Comparison of ENCODE assay signal across 8 cellular contexts in the genomic region with DNA sequence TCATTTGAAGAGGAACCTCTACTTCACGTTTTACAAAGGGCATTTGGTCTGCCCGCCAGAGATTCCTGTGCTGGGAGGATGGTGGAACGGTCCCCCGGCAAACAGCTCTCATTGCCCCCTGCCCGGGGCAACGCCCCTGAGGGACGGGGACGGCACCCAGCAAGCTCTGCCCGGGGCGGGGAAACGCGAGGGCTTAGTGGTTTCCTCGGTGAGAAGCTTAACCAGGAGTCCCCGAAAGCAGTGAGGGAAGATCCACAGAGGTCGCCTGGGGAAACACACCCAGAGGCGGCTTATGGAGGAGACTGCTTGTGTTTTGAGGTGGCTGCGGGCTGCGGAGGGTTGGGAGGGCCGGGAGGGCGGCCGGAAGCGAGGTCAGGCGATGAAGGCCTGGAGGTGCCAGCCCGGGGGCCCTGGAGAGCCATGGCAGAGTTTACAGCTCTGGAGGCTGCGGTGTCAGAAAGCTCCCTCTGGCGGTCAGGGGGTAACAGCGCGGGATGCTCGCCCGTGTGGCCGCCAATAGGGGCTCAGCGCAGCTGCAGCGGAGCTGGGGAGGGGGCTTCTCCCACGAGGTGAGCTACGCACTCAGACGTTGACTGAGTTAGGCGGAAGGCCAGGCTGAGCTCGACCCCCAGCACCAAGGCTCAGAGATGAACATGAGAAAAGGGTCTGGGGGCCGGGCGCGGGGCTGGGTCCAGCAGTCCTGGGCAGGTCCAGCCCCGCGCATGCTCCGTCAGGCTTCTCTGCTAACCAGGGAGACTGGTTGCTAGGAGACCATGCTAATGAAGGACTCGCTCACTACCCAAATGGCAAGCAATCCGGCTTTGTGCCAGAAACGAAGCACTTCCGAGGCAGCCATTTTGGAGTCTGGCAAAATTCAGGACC. TPM values are rescaled to one million over a fixed set of nuclear protein-coding genes. Genes with fewer than 3 reads are reported as not detected.
DNase-seq lines count a peak whose midpoint lies in the region; ATAC-seq and TF ChIP-seq lines count a peak whose summit lies in the region.

No MANE protein-coding gene starts in this region.

- CTCF ChIA-PET in naive thymus-derived CD4-positive, alpha-beta T cell (lab: Charles Lee), result interaction anchor here (0.6 to 2.2 kb wide), 10 partner anchors 11 to 1671 kb away, joined by 3 to 14 read pairs (median 6); a partner anchor contains a TSS

- POLR2A ChIA-PET in naive thymus-derived CD4-positive, alpha-beta T cell (lab: Charles Lee), result interaction anchor here (0.8 to 2.8 kb wide), 9 partner anchors 11 to 174 kb away, joined by 3 to 54 read pairs (median 8); a partner anchor contains a TSS

- peak; percentile 71 for ATAC-seq in GM23338
- peak; percentile 67 for ATAC-seq in naive thymus-derived CD4-positive, alpha-beta T cell
- peak; percentile 89 for ATAC-seq in stimulated activated memory B cell treated with anti-CD40 and anti-IgM and Interleukin-4, amounts not matched to agents 10 μg/mL and 1 μg/mL and 100 μg/mL, for 72 hours

- DNase-seq in ELF-1 (ENCODE audit: low read depth, low spot score) (peak; percentile 98), GM23338 (ENCODE audit: low spot score) (peak; percentile 99), Kasumi-1 (lab: John Stamatoyannopoulos, UW) (peak; percentile 98), RKO (ENCODE audit: low spot score) (peak; percentile 99), fibroblast of lung (ENCODE audit: low read depth in 2 of 2) (peak; percentile 100)
- peak; percentile 83 to 87 for DNase-seq in activated T-helper 1 cell treated with anti-CD3 and anti-CD28 coated beads, Interleukin-2, amount 50 U/mL, for 16 hours (ENCODE audit: low read depth in 1 of 2, low spot score in 1 of 2)
- DNase-seq in naive thymus-derived CD4-positive, alpha-beta T cell, result peak; percentile 88 to 99 (median 98)

- H3K4me2 ChIP-seq in GM23338, result peak overlapping the region; percentile 98
- H3K4me2 ChIP-seq in fibroblast of lung (ENCODE audit: extremely low read depth, insufficient read depth, low read length), result peak overlapping the region; percentile 83

- H3K36me3 ChIP-seq in GM23338 (ENCODE audit: insufficient read depth) (no peaks in the 10 kb centered on the region; the same call in 1 of the 2 replicates), fibroblast of lung (ENCODE audit: control insufficient read depth, insufficient read depth, low read length) (no peaks in the 10 kb centered on the region)
- H3K36me3 ChIP-seq in naive thymus-derived CD4-positive, alpha-beta T cell (ENCODE audit: control insufficient read depth in 2 of 3, insufficient read depth in 3 of 3, low read length in 3 of 3), result peaks cover 0 to 6% (median 0%) of the 10 kb centered on the region in 3 experiments

- peaks cover 19% of the 10 kb centered on the region for H3K36me3 Mint-ChIP-seq in GM23338 (ENCODE audit: low read depth)
- H3K36me3 Mint-ChIP-seq in naive thymus-derived CD4-positive, alpha-beta T cell, result peaks cover 0 to 12% (median 0%) of the 10 kb centered on the region in 5 donors
- H3K36me3 Mint-ChIP-seq in stimulated activated memory B cell treated with anti-CD40 and anti-IgM and Interleukin-4, amounts not matched to agents 10 μg/mL and 1 μg/mL and 100 μg/mL, for 72 hours, result peaks cover 14% of the 10 kb centered on the region

- 0 out of 2 replicates have a peak, but pooled peaks cover 14% of the 10 kb centered on the region for H3F3A ChIP-seq in GM23338 (replicated peaks; ENCODE audit: low read depth)

- H3K79me2 ChIP-seq in GM23338 (replicated peaks; ENCODE audit: insufficient read depth), result no peaks in the 10 kb centered on the region
- H3K79me2 ChIP-seq in fibroblast of lung (ENCODE audit: control insufficient read depth, insufficient read depth, low read length), result peaks cover 8% of the 10 kb centered on the region

- peak overlapping the region; percentile 91 for H2AFZ ChIP-seq in GM23338
- H2AFZ ChIP-seq in fibroblast of lung (ENCODE audit: low read length), result peak overlapping the region; percentile 94

- peak; percentile 79 to 85 for TF ChIP-seq CTCF in GM23338 (conservative IDR thresholded peaks at IDR 0.05; ENCODE audit: low read depth in 2 of 2)
- peak; percentile 83 to 89 for TF ChIP-seq CTCF in fibroblast of lung (conservative IDR thresholded peaks at IDR 0.05 in 1 of 2, IDR thresholded peaks at IDR 0.05 in 1 of 2; ENCODE audit: low read depth in 1 of 2, low read length in 2 of 2)

- peaks cover 15% of the 10 kb centered on the region for H3K9me3 Mint-ChIP-seq in GM23338
- H3K9me3 Mint-ChIP-seq in naive thymus-derived CD4-positive, alpha-beta T cell, result peaks cover 0 to 2% (median 0%) of the 10 kb centered on the region in 11 donors
- H3K9me3 Mint-ChIP-seq in stimulated activated memory B cell treated with anti-CD40 and anti-IgM and Interleukin-4, amounts not matched to agents 10 μg/mL and 1 μg/mL and 100 μg/mL, for 72 hours, result no peaks in the 10 kb centered on the region

- H3K27ac ChIP-seq in GM23338 (ENCODE audit: low read depth) (peak overlapping the region; percentile 93), fibroblast of lung (ENCODE audit: insufficient read depth, low read length) (peak overlapping the region; percentile 98)
- H3K27ac ChIP-seq in naive thymus-derived CD4-positive, alpha-beta T cell (ENCODE audit: low read depth, low read length), result peak overlapping the region; percentile 87

- H3K27ac Mint-ChIP-seq in GM23338, result peak overlapping the region; percentile 100
- peak overlapping the region; percentile 96 to 100 (median 99) for H3K27ac Mint-ChIP-seq in naive thymus-derived CD4-positive, alpha-beta T cell
- peak overlapping the region; percentile 97 for H3K27ac Mint-ChIP-seq in stimulated activated memory B cell treated with anti-CD40 and anti-IgM and Interleukin-4, amounts not matched to agents 10 μg/mL and 1 μg/mL and 100 μg/mL, for 72 hours

- H3K9me2 ChIP-seq in GM23338 (ENCODE audit: insufficient read depth), result no peaks in the 10 kb centered on the region

- H3K4me1 Mint-ChIP-seq in GM23338, result peaks cover 18% of the 10 kb centered on the region
- peaks cover 21 to 49% (median 46%) of the 10 kb centered on the region in 7 donors for H3K4me1 Mint-ChIP-seq in naive thymus-derived CD4-positive, alpha-beta T cell
- H3K4me1 Mint-ChIP-seq in stimulated activated memory B cell treated with anti-CD40 and anti-IgM and Interleukin-4, amounts not matched to agents 10 μg/mL and 1 μg/mL and 100 μg/mL, for 72 hours, result peaks cover 33% of the 10 kb centered on the region

- H3K9ac ChIP-seq in fibroblast of lung (ENCODE audit: insufficient read depth, low read length), result peak overlapping the region; percentile 98

- H3K4me1 ChIP-seq in GM23338 (ENCODE audit: insufficient read depth) (peaks cover 13% of the 10 kb centered on the region; the same call in 1 of the 2 replicates), fibroblast of lung (ENCODE audit: control insufficient read depth, extremely low read depth, insufficient read depth, low read length) (peaks cover 7% of the 10 kb centered on the region)
- peaks cover 29 to 40% of the 10 kb centered on the region in 2 donors for H3K4me1 ChIP-seq in naive thymus-derived CD4-positive, alpha-beta T cell (ENCODE audit: control insufficient read depth in 2 of 2, insufficient read depth in 2 of 2, low read length in 2 of 2)

- intact Hi-C loops in naive thymus-derived CD4-positive, alpha-beta T cell (cut with micrococcal nuclease), result loop anchor here (1.0 to 2.0 kb wide), 11 partner anchors 11 to 240 kb away; a partner anchor contains a TSS

- H3K27me3 Mint-ChIP-seq in GM23338 (ENCODE audit: insufficient read depth, low read depth, poor library complexity), result peaks cover 23% of the 10 kb centered on the region
- no peaks in the 10 kb centered on the region for H3K27me3 Mint-ChIP-seq in naive thymus-derived CD4-positive, alpha-beta T cell
- no peaks in the 10 kb centered on the region for H3K27me3 Mint-ChIP-seq in stimulated activated memory B cell treated with anti-CD40 and anti-IgM and Interleukin-4, amounts not matched to agents 10 μg/mL and 1 μg/mL and 100 μg/mL, for 72 hours

- no peaks in the 10 kb centered on the region for H3K9me3 ChIP-seq in fibroblast of lung (ENCODE audit: control insufficient read depth, insufficient read depth, low read depth, low read length)
- H3K9me3 ChIP-seq in naive thymus-derived CD4-positive, alpha-beta T cell (ENCODE audit: control insufficient read depth in 2 of 3, low read length in 3 of 3), result no peaks in the 10 kb centered on the region

- H3K4me3 ChIP-seq in GM23338, result peak overlapping the region; percentile 81
- peak overlapping the region; percentile 85 to 99 (median 92) for H3K4me3 ChIP-seq in fibroblast of lung (replicated peaks in 1 of 4; ENCODE audit: control extremely low read depth in 1 of 4, insufficient read depth in 1 of 4, low read depth in 3 of 4, low read length in 4 of 4)
- peak overlapping the region; percentile 100 for H3K4me3 ChIP-seq in naive thymus-derived CD4-positive, alpha-beta T cell (ENCODE audit: low read length)

- H4K20me1 ChIP-seq in GM23338 (replicated peaks; ENCODE audit: insufficient read depth), result no peaks in the 10 kb centered on the region
- no peaks in the 10 kb centered on the region for H4K20me1 ChIP-seq in fibroblast of lung (ENCODE audit: control insufficient read depth, extremely low read depth, insufficient read depth, low read length)

- peak overlapping the region; percentile 85 for H3K4me3 Mint-ChIP-seq in GM23338
- peak overlapping the region; percentile 89 to 100 (median 97) for H3K4me3 Mint-ChIP-seq in naive thymus-derived CD4-positive, alpha-beta T cell
- peak overlapping the region; percentile 94 for H3K4me3 Mint-ChIP-seq in stimulated activated memory B cell treated with anti-CD40 and anti-IgM and Interleukin-4, amounts not matched to agents 10 μg/mL and 1 μg/mL and 100 μg/mL, for 72 hours

- H3K27me3 ChIP-seq in GM23338 (ENCODE audit: insufficient read depth), result no peaks in the 10 kb centered on the region
- no peaks in the 10 kb centered on the region for H3K27me3 ChIP-seq in fibroblast of lung (ENCODE audit: control insufficient read depth, insufficient read depth, low read length)
- H3K27me3 ChIP-seq in naive thymus-derived CD4-positive, alpha-beta T cell (ENCODE audit: control insufficient read depth in 2 of 2, insufficient read depth in 2 of 2, low read length in 2 of 2), result no peaks in the 10 kb centered on the region

RNA-seq across cellular contexts. Expression of a gene that starts 0.7 kb away (rescaled TPM):
- 29.0 and 38.4 TPM in 2 replicates for total RNA-seq in GM23338 (2014; rRNA removed; shearing (Covaris generic))
- polyA plus RNA-seq in GM23338 (2016; fragmentation: Nextera tagmentation; extraction: Ambion mirVana) (11.9 and 14.9 TPM in 2 replicates), fibroblast of lung (1.7 and 2.0 TPM in 2 replicates)
- total RNA-seq in fibroblast of lung, result 30.1 and 36.0 TPM in 2 replicates
- polyA plus RNA-seq in fibroblast of lung (2012), result 6.9 and 11.7 TPM in 2 replicates
- polyA minus RNA-seq in fibroblast of lung (ENCODE audit: low replicate concordance), result 1.1 and 2.8 TPM in 2 replicates
- 10 to 100 TPM; 21.6 to 34.5 (median 22.7) TPM for total RNA-seq in naive thymus-derived CD4-positive, alpha-beta T cell
- polyA plus RNA-seq in naive thymus-derived CD4-positive, alpha-beta T cell, result 10 to 100 TPM; 24.2 to 36.4 TPM

RNA-seq across cellular contexts. Expression of a gene that starts 10.4 kb away (rescaled TPM):
- 1.0 and 2.5 TPM in 2 replicates for total RNA-seq in GM23338 (2014; rRNA removed; shearing (Covaris generic))
- polyA plus RNA-seq in GM23338 (2016; fragmentation: Nextera tagmentation; extraction: Ambion mirVana) (2.1 and 3.3 TPM in 2 replicates), fibroblast of lung (not detected in 2 replicates)
- total RNA-seq in fibroblast of lung, result 0.17 and 0.26 TPM in 2 replicates
- polyA plus RNA-seq in fibroblast of lung (2012), result 0.22 TPM in 1 of 2 replicates, not detected in the other
- not detected in 2 replicates for polyA minus RNA-seq in fibroblast of lung (ENCODE audit: low replicate concordance)
- 1 to 10 TPM in 2 of 5 experiments, under 1 TPM in 2, not detected in 1; 0.24 to 1.8 (median 0.83) TPM for total RNA-seq in naive thymus-derived CD4-positive, alpha-beta T cell
- under 1 TPM in 1 of 2 donors, not detected in 1; 0.12 TPM for polyA plus RNA-seq in naive thymus-derived CD4-positive, alpha-beta T cell

RNA-seq across cellular contexts. Expression of a gene that starts 24.9 kb away (rescaled TPM):
- 146 and 148 TPM in 2 replicates for total RNA-seq in GM23338 (2014; rRNA removed; shearing (Covaris generic))
- 114 and 118 TPM in 2 replicates for polyA plus RNA-seq in GM23338 (2016; fragmentation: Nextera tagmentation; extraction: Ambion mirVana)
- total RNA-seq in fibroblast of lung, result 65.0 and 72.5 TPM in 2 replicates
- polyA plus RNA-seq in fibroblast of lung, result 23.3 and 27.0 TPM in 2 replicates
- polyA plus RNA-seq in fibroblast of lung (2012), result 35.3 and 55.5 TPM in 2 replicates
- polyA minus RNA-seq in fibroblast of lung (ENCODE audit: low replicate concordance), result 55.3 and 76.4 TPM in 2 replicates
- total RNA-seq in naive thymus-derived CD4-positive, alpha-beta T cell, result 10 to 100 TPM; 39.0 to 47.3 (median 45.8) TPM
- polyA plus RNA-seq in naive thymus-derived CD4-positive, alpha-beta T cell, result 10 to 100 TPM; 20.4 to 41.4 TPM

RNA-seq across cellular contexts. Expression of a gene that starts 37.2 kb away (rescaled TPM):
- total RNA-seq in GM23338 (2014; rRNA removed; shearing (Covaris generic)), result not detected in 2 replicates
- polyA plus RNA-seq in GM23338 (2016; fragmentation: Nextera tagmentation; extraction: Ambion mirVana) (0.29 TPM in 1 of 2 replicates, not detected in the other), fibroblast of lung (0.35 TPM in 1 of 2 replicates, not detected in the other)
- 0.17 TPM in 1 of 2 replicates, not detected in the other for total RNA-seq in fibroblast of lung
- polyA plus RNA-seq in fibroblast of lung (2012), result 0.16 and 1.3 TPM in 2 replicates
- not detected in 2 replicates for polyA minus RNA-seq in fibroblast of lung (ENCODE audit: low replicate concordance)
- 10 to 100 TPM; 30.0 to 81.4 (median 67.8) TPM for total RNA-seq in naive thymus-derived CD4-positive, alpha-beta T cell
- 100 to 1,000 TPM; 138 to 181 TPM for polyA plus RNA-seq in naive thymus-derived CD4-positive, alpha-beta T cell

RNA-seq across cellular contexts. Expression of a gene that starts 45.8 kb away (rescaled TPM):
- total RNA-seq in GM23338 (2014; rRNA removed; shearing (Covaris generic)), result 2.9 and 4.6 TPM in 2 replicates
- polyA plus RNA-seq in GM23338 (2016; fragmentation: Nextera tagmentation; extraction: Ambion mirVana) (2.2 and 2.6 TPM in 2 replicates), fibroblast of lung (0.02 and 0.28 TPM in 2 replicates)
- total RNA-seq in fibroblast of lung, result 2.5 and 3.3 TPM in 2 replicates
- 0.23 and 0.63 TPM in 2 replicates for polyA plus RNA-seq in fibroblast of lung (2012)
- polyA minus RNA-seq in fibroblast of lung (ENCODE audit: low replicate concordance), result 0.59 and 0.85 TPM in 2 replicates
- 1 to 10 TPM in 2 of 5 experiments, under 1 TPM in 1, not detected in 2; 0.82 to 2.3 (median 2.1) TPM for total RNA-seq in naive thymus-derived CD4-positive, alpha-beta T cell
- not detected for polyA plus RNA-seq in naive thymus-derived CD4-positive, alpha-beta T cell

Comparison
In these comparisons a context has a peak if more than half of its experiments do, and no peak if none do; other contexts are left out.
1. Peak in every context shown above with its lines: DNase-seq, ATAC-seq, H3K4me3 ChIP-seq and H3K27ac ChIP-seq.